Comparison of ENCODE assay signal across 21 cellular contexts in genomic region chr14:60616326-60617044, GRCh38. TPM values are rescaled to one million over a fixed set of nuclear protein-coding genes. Genes with fewer than 3 reads are reported as not detected.
DNase-seq lines count a peak whose midpoint lies in the region; ATAC-seq and TF ChIP-seq lines count a peak whose summit lies in the region.
"Had no signal": no experiment of that assay in that cellular context is flagged by ENCODE, and none has a peak within 500 bp of the region (broad histone marks: within the 10 kb centered on the region; RNA-seq: fewer than 3 reads in every experiment).

No MANE protein-coding gene starts in this region.

- peaks cover 5% of the 10 kb centered on the region for H3K4me1 Mint-ChIP-seq in T-helper 17 cell
- peaks cover 0 to 8% (median 0%) of the 10 kb centered on the region in 7 donors for H3K4me1 Mint-ChIP-seq in naive thymus-derived CD4-positive, alpha-beta T cell
- H3K4me1 Mint-ChIP-seq: activated CD4-positive, alpha-beta T cell treated with anti-CD3 and anti-CD28 coated beads, Interleukin-2, amount 10 ng/mL, durations not matched to agents 24 days and 14 days; CD8-positive, alpha-beta memory T cell had no signal

- H3K4me3 Mint-ChIP-seq in T-helper 17 cell, result no peak overlapping the region
- H3K4me3 Mint-ChIP-seq in naive thymus-derived CD4-positive, alpha-beta T cell, result no peak overlapping the region
- H3K4me3 Mint-ChIP-seq: activated CD4-positive, alpha-beta T cell treated with anti-CD3 and anti-CD28 coated beads, Interleukin-2, amount 10 ng/mL, durations not matched to agents 24 days and 14 days; CD8-positive, alpha-beta memory T cell had no signal

- 23 to 26% methylated on average over 12 of the region's 12 CpGs for WGBS in thyroid gland, 2 donors
- 39 to 50% (median 43%) methylated on average over 12 of the region's 12 CpGs for WGBS in adrenal gland, 4 donors

- POLR2A ChIA-PET in naive thymus-derived CD4-positive, alpha-beta T cell (lab: Charles Lee), result no interaction called here

- H3K36me3 Mint-ChIP-seq in T-helper 17 cell (ENCODE audit: low read depth), result no peaks in the 10 kb centered on the region
- H3K36me3 Mint-ChIP-seq in naive thymus-derived CD4-positive, alpha-beta T cell, result peaks cover 0 to under 1% (median 0%) of the 10 kb centered on the region in 5 donors
- H3K36me3 Mint-ChIP-seq: CD8-positive, alpha-beta memory T cell had no signal

- ATAC-seq in T-helper 17 cell, result no peak
- no peak for ATAC-seq in naive thymus-derived CD4-positive, alpha-beta T cell
- no peak for ATAC-seq in HG02678 (IDR thresholded peaks at IDR 0.05; ENCODE audit: unreplicated experiment)

- DNase-seq in NCI-H2107 treated with DMSO at 0.1 percent for 48 hours (lab: John Stamatoyannopoulos, UW; ENCODE audit: unreplicated experiment) (peak; percentile 66), NCI-H2107 (lab: John Stamatoyannopoulos, UW) (no peak), T-helper 17 cell (no peak), iPS-NIHi7 (ENCODE audit: extremely low spot score) (peak; percentile 28), thyroid gland (no peak), adrenal gland (no peak)
- DNase-seq in naive thymus-derived CD4-positive, alpha-beta T cell, result no peak
- DNase-seq: activated CD4-positive, alpha-beta T cell treated with anti-CD3 and anti-CD28 coated beads, Interleukin-2, amount 10 ng/mL, durations not matched to agents 24 days and 14 days; activated T-cell treated with anti-CD3 and anti-CD28 coated beads, Interleukin-2, amount 50 U/mL, for 48 hours; CD8-positive, alpha-beta memory T cell; cortex of kidney; hypothalamus; IMR-90; NCI-H1048; NCI-H774; nucleus accumbens; SHP77 treated with DMSO at 0.1 percent for 48 hours; small intestine; stimulated activated naive CD4-positive, alpha-beta T cell treated with Interleukin-2 at 50 U/mL for 16 hours; T-helper 9 cell had no signal

- peaks cover 22% of the 10 kb centered on the region for H3K27me3 Mint-ChIP-seq in T-helper 17 cell
- H3K27me3 Mint-ChIP-seq in naive thymus-derived CD4-positive, alpha-beta T cell, result peaks cover 8 to 26% (median 20%) of the 10 kb centered on the region in 5 donors

- H3K4me3 ChIP-seq in thyroid gland (replicated peaks in 1 of 3) (no peak overlapping the region), adrenal gland (no peak overlapping the region)
- H3K4me3 ChIP-seq in naive thymus-derived CD4-positive, alpha-beta T cell (ENCODE audit: low read length), result no peak overlapping the region

- TF ChIP-seq POLR2A in thyroid gland (IDR thresholded peaks at IDR 0.05) (no peak), adrenal gland (IDR thresholded peaks at IDR 0.05) (no peak)

- no peak for TF ChIP-seq CTCF in thyroid gland (IDR thresholded peaks at IDR 0.05)
- TF ChIP-seq CTCF in adrenal gland (IDR thresholded peaks at IDR 0.05), result no peak

- H3K27ac Mint-ChIP-seq in T-helper 17 cell, result peak overlapping the region; percentile 1
- no peak overlapping the region for H3K27ac Mint-ChIP-seq in naive thymus-derived CD4-positive, alpha-beta T cell
- H3K27ac Mint-ChIP-seq: activated CD4-positive, alpha-beta T cell treated with anti-CD3 and anti-CD28 coated beads, Interleukin-2, amount 10 ng/mL, durations not matched to agents 24 days and 14 days; CD8-positive, alpha-beta memory T cell had no signal

- peak overlapping the region in 2 of 3 donors; percentile 13 to 28 for H3K27ac ChIP-seq in thyroid gland
- no peak overlapping the region for H3K27ac ChIP-seq in naive thymus-derived CD4-positive, alpha-beta T cell (ENCODE audit: low read depth, low read length)
- no peak overlapping the region for H3K27ac ChIP-seq in adrenal gland

- peaks cover 0 to 4% (median 0%) of the 10 kb centered on the region in 11 donors for H3K9me3 Mint-ChIP-seq in naive thymus-derived CD4-positive, alpha-beta T cell
- H3K9me3 Mint-ChIP-seq: activated CD4-positive, alpha-beta T cell treated with anti-CD3 and anti-CD28 coated beads, Interleukin-2, amount 10 ng/mL, durations not matched to agents 24 days and 14 days had no signal

- no peaks in the 10 kb centered on the region for H3K27me3 ChIP-seq in thyroid gland
- peaks cover 0 to 2% of the 10 kb centered on the region in 2 donors for H3K27me3 ChIP-seq in naive thymus-derived CD4-positive, alpha-beta T cell (ENCODE audit: control insufficient read depth in 2 of 2, insufficient read depth in 2 of 2, low read length in 2 of 2)
- H3K27me3 ChIP-seq in adrenal gland, result no peaks in the 10 kb centered on the region

- intact Hi-C loops in thyroid gland (cut with DNase I), result no loop called here
- intact Hi-C loops in naive thymus-derived CD4-positive, alpha-beta T cell (cut with micrococcal nuclease), result no loop called here
- intact Hi-C loops in adrenal gland (cut with DNase I), result no loop called here

- no peaks in the 10 kb centered on the region for H3K36me3 ChIP-seq in thyroid gland
- no peaks in the 10 kb centered on the region for H3K36me3 ChIP-seq in naive thymus-derived CD4-positive, alpha-beta T cell (ENCODE audit: control insufficient read depth in 2 of 3, insufficient read depth in 3 of 3, low read length in 3 of 3)
- H3K36me3 ChIP-seq in adrenal gland (replicated peaks in 1 of 2), result no peaks in the 10 kb centered on the region

- H3K9me3 ChIP-seq in T-helper 17 cell (ENCODE audit: control insufficient read depth, low read length, poor library complexity, severe bottlenecking) (no peaks in the 10 kb centered on the region), thyroid gland (no peaks in the 10 kb centered on the region), adrenal gland (replicated peaks in 1 of 3) (no peaks in the 10 kb centered on the region)
- H3K9me3 ChIP-seq in naive thymus-derived CD4-positive, alpha-beta T cell (ENCODE audit: control insufficient read depth in 2 of 3, low read length in 3 of 3), result no peaks in the 10 kb centered on the region

- peaks cover 2 to 22% of the 10 kb centered on the region in 2 donors for H3K4me1 ChIP-seq in thyroid gland
- H3K4me1 ChIP-seq in naive thymus-derived CD4-positive, alpha-beta T cell (ENCODE audit: control insufficient read depth in 2 of 2, insufficient read depth in 2 of 2, low read length in 2 of 2), result no peaks in the 10 kb centered on the region
- H3K4me1 ChIP-seq in adrenal gland (replicated peaks in 1 of 2), result no peaks in the 10 kb centered on the region

- CTCF ChIA-PET in naive thymus-derived CD4-positive, alpha-beta T cell (lab: Charles Lee), result no interaction called here

RNA-seq across cellular contexts. Expression of gene SIX1, which starts 32.8 kb away (rescaled TPM):
- not detected for total RNA-seq in T-helper 17 cell
- total RNA-seq in thyroid gland, result 1 to 10 TPM; 2.1 to 3.6 (median 2.7) TPM
- under 1 TPM in 1 of 5 experiments, not detected in 4; 0.70 TPM for total RNA-seq in naive thymus-derived CD4-positive, alpha-beta T cell
- not detected for polyA plus RNA-seq in naive thymus-derived CD4-positive, alpha-beta T cell
- total RNA-seq in adrenal gland, result under 1 TPM; 0.12 to 0.96 (median 0.66) TPM
- polyA plus RNA-seq in adrenal gland, result under 1 TPM; 0.15 to 0.67 (median 0.24) TPM
- total RNA-seq: CD8-positive, alpha-beta memory T cell had no signal
- polyA plus RNA-seq: CD8-positive, alpha-beta memory T cell had no signal

Comparison
In these comparisons a context has a peak if more than half of its experiments do, and no peak if none do; other contexts are left out.
1. DNase-seq: peak in NCI-H2107 treated with DMSO at 0.1 percent for 48 hours (single experiment) and iPS-NIHi7 (single experiment); none in NCI-H2107 (single experiment), T-helper 17 cell (0 of 3), thyroid gland (0 of 2), naive thymus-derived CD4-positive, alpha-beta T cell (0 of 9) and adrenal gland (0 of 7).
2. H3K27ac ChIP-seq: peak in thyroid gland (2 of 3); none in naive thymus-derived CD4-positive, alpha-beta T cell (single experiment) and adrenal gland (0 of 5).